2 cellular contexts compared by ENCODE assay signal in genomic region chr15:24324096-24324495, GRCh38.
DNase-seq lines count a peak whose midpoint lies in the region; ATAC-seq, FAIRE-seq and TF ChIP-seq lines count a peak whose summit lies in the region.
"Not testable (repeated sequence)": the region's sequence is repeated elsewhere in the genome, so short reads cannot be mapped to it uniquely, and the experiment has no call there.

No MANE protein-coding gene starts in this region.

- FAIRE-seq in A549 (lab: Jason Lieb, UNC); HepG2 (lab: Jason Lieb, UNC): not testable (repeated sequence)

- WGBS in A549 (ENCODE audit: missing lambda C conversion rate), result 14% methylated on average over 4 of the region's 5 CpGs
- WGBS in HepG2 (ENCODE audit: low lambda C conversion rate), result 0% methylated on average over 3 of the region's 5 CpGs

- H3K27me3 ChIP-seq in HepG2 (ENCODE audit: control insufficient read depth in 1 of 2, insufficient read depth in 2 of 2, low read length in 2 of 2), result not testable (repeated sequence)

- in situ Hi-C loops in HepG2 (cut with HindIII; ENCODE audit: extremely low pct_ligation_motif_present, low pct_unique_long_range_greater_than_20kb), result not testable (repeated sequence)

- not testable (repeated sequence) for H3K27ac ChIP-seq in A549; HepG2 (ENCODE audit: extremely low read length, insufficient read depth, low read length)

- H4K20me1 ChIP-seq in HepG2 (ENCODE audit: insufficient read depth, low read length), result not testable (repeated sequence)

- ATAC-seq in A549, HepG2: not testable (repeated sequence)

- not testable (repeated sequence) for H3K36me3 ChIP-seq in HepG2 (replicated peaks in 1 of 2; ENCODE audit: control insufficient read depth in 1 of 2, insufficient read depth in 2 of 2, low read length in 2 of 2)

- not testable (repeated sequence) for H3K4me2 ChIP-seq in A549; HepG2 (ENCODE audit: low read depth, low read length)

- not testable (repeated sequence) for H3K9ac ChIP-seq in HepG2 (ENCODE audit: insufficient read depth, low read depth, low read length)

- DNase-seq in A549 (ENCODE audit: low read depth in 1 of 2, low spot score in 1 of 2); HepG2 (ENCODE audit: low spot score): not testable (repeated sequence)

- POLR2A ChIA-PET in A549 (lab: Yijun Ruan, JAX); HepG2 (lab: Yijun Ruan, JAX): not testable (repeated sequence)

- intact Hi-C loops in HepG2 (cut with micrococcal nuclease; ENCODE audit: unreplicated experiment), result not testable (repeated sequence)

- TF ChIP-seq RAD21 in A549 (conservative IDR thresholded peaks at IDR 0.05 in 1 of 2, IDR thresholded peaks at IDR 0.05 in 1 of 2); HepG2 (CRISPR knock-in tag; IDR thresholded peaks at IDR 0.05): not testable (repeated sequence)

- not testable (repeated sequence) for TF ChIP-seq CTCF in A549 (IDR thresholded peaks at IDR 0.05); HepG2 (CRISPR knock-in tag; IDR thresholded peaks at IDR 0.05)

- H3K4me1 ChIP-seq in A549; HepG2 (ENCODE audit: insufficient read depth, low read length): not testable (repeated sequence)

- not testable (repeated sequence) for TF ChIP-seq POLR2A in A549 (IDR thresholded peaks at IDR 0.05; ENCODE audit: low read length); HepG2 (IDR thresholded peaks at IDR 0.05; ENCODE audit: insufficient read depth in 1 of 2, low read depth in 2 of 2, low read length in 2 of 2)

- CTCF ChIA-PET in A549 (lab: Yijun Ruan, JAX); HepG2 (lab: Yijun Ruan, JAX; ENCODE audit: low intra/inter-chr PET ratio, low total read pairs): not testable (repeated sequence)

- not testable (repeated sequence) for H3K4me3 ChIP-seq in A549; HepG2 (replicated peaks in 1 of 3; ENCODE audit: insufficient read depth in 1 of 3, low read depth in 2 of 3, low read length in 3 of 3)

- H2AFZ ChIP-seq in HepG2 (ENCODE audit: low read length), result not testable (repeated sequence)

- H3K79me2 ChIP-seq in HepG2 (ENCODE audit: insufficient read depth, low read length), result not testable (repeated sequence)

- not testable (repeated sequence) for TF ChIP-seq EP300 in A549 (IDR thresholded peaks at IDR 0.05); HepG2 (IDR thresholded peaks at IDR 0.05; ENCODE audit: low read depth in 2 of 2, low read length in 2 of 2); HepG2 (CRISPR knock-in tag; IDR thresholded peaks at IDR 0.05; ENCODE audit: borderline replicate concordance)

- not testable (repeated sequence) for BruUV-seq in HepG2 (replicated peaks; lab: Mats Ljungman, UMichigan)

- not testable (repeated sequence) for H3K9me3 ChIP-seq in A549
- peaks cover 32% of the 10 kb centered on the region; the same call in 1 of the 2 replicates for H3K9me3 ChIP-seq in HepG2 (ENCODE audit: low read length)

TF ChIP-seq in A549, 52 proteins besides CTCF, POLR2A, EP300 and RAD21:
- TF ChIP-seq MAFK (IDR thresholded peaks at IDR 0.05; ENCODE audit: partially characterized antibody), result peak; percentile 39
TF ChIP-seq in A549: peak in this region for 1; not testable (repeated sequence) for 51.

TF ChIP-seq in HepG2, 621 proteins besides CTCF, POLR2A, EP300 and RAD21:
- TF ChIP-seq MAFF (IDR thresholded peaks at IDR 0.05; ENCODE audit: low read depth, low read length) (peak; percentile 56), MAFK (conservative IDR thresholded peaks at IDR 0.05 in 1 of 2, IDR thresholded peaks at IDR 0.05 in 1 of 2; ENCODE audit: low read length in 2 of 2) (peak; percentile 48 to 57)
